22 cellular contexts compared by ENCODE assay signal in genomic region chr6:134850906-134851305, GRCh38.
DNase-seq lines count a peak whose midpoint lies in the region; ATAC-seq and TF ChIP-seq lines count a peak whose summit lies in the region.
"Had no signal": no experiment of that assay in that cellular context is flagged by ENCODE, and none has a peak within 500 bp of the region (broad histone marks: within the 10 kb centered on the region; RNA-seq: fewer than 3 reads in every experiment).

No MANE protein-coding gene starts in this region.

- intact Hi-C loops in activated CD4-positive, alpha-beta T cell treated with anti-CD3 and anti-CD28 coated beads, Interleukin-2, amount 10 ng/mL, durations not matched to agents 24 days and 14 days (cut with micrococcal nuclease) = no loop called here
- intact Hi-C loops in uterus (cut with DNase I; ENCODE audit: low total_unique reads) = no loop called here

- H3K4me1 Mint-ChIP-seq in activated CD4-positive, alpha-beta T cell treated with anti-CD3 and anti-CD28 coated beads, Interleukin-2, amount 10 ng/mL, durations not matched to agents 24 days and 14 days = no peaks in the 10 kb centered on the region
- no peaks in the 10 kb centered on the region for H3K4me1 Mint-ChIP-seq in activated CD4-positive, alpha-beta T cell treated with anti-CD3 and anti-CD28 coated beads, Interleukin-2, amount 10 ng/mL, durations not matched to agents 7 days and 5 days
- peaks cover 37% of the 10 kb centered on the region for H3K4me1 Mint-ChIP-seq in brain
- H3K4me1 Mint-ChIP-seq: central memory CD8-positive, alpha-beta T cell; IgD-negative memory B cell had no signal

- H3K9ac ChIP-seq in iPS-18a (ENCODE audit: low read length) = no peak overlapping the region

- no peak for ATAC-seq in GM18873 (IDR thresholded peaks at IDR 0.05; ENCODE audit: low FRiP score, unreplicated experiment)
- ATAC-seq: PC-3 had no signal

- no peak for TF ChIP-seq CTCF in brain (conservative IDR thresholded peaks at IDR 0.05)
- no peak for TF ChIP-seq CTCF in uterus (IDR thresholded peaks at IDR 0.05)

- TF ChIP-seq POLR2A in uterus (IDR thresholded peaks at IDR 0.05) = no peak

- no peak overlapping the region for H3K27ac ChIP-seq in iPS-18a (ENCODE audit: low read length)
- peak overlapping the region; percentile 21 to 49 for H3K27ac ChIP-seq in uterus
- H3K27ac ChIP-seq: adrenal gland, left ventricle myocardium inferior had no signal

- H3K9me3 ChIP-seq in iPS-18a (ENCODE audit: control insufficient read depth, low read depth, low read length) = no peaks in the 10 kb centered on the region
- no peaks in the 10 kb centered on the region for H3K9me3 ChIP-seq in uterus
- H3K9me3 ChIP-seq: adrenal gland, left ventricle myocardium inferior had no signal

- peak overlapping the region; percentile 17 for H3K4me3 ChIP-seq in iPS-18a (ENCODE audit: low read length)
- H3K4me3 ChIP-seq in uterus = no peak overlapping the region
- H3K4me3 ChIP-seq: adrenal gland, left ventricle myocardium inferior had no signal

- H3K27me3 Mint-ChIP-seq in activated CD4-positive, alpha-beta T cell treated with anti-CD3 and anti-CD28 coated beads, Interleukin-2, amount 10 ng/mL, durations not matched to agents 24 days and 14 days = peaks cover 13% of the 10 kb centered on the region
- peaks cover 6% of the 10 kb centered on the region for H3K27me3 Mint-ChIP-seq in activated CD4-positive, alpha-beta T cell treated with anti-CD3 and anti-CD28 coated beads, Interleukin-2, amount 10 ng/mL, durations not matched to agents 7 days and 5 days
- H3K27me3 Mint-ChIP-seq in brain = peaks cover 12% of the 10 kb centered on the region

- no peak for DNase-seq in activated CD4-positive, alpha-beta T cell treated with anti-CD3 and anti-CD28 coated beads, Interleukin-2, amount 10 ng/mL, durations not matched to agents 24 days and 14 days
- DNase-seq in activated CD4-positive, alpha-beta T cell treated with anti-CD3 and anti-CD28 coated beads, Interleukin-2, amount 10 ng/mL, durations not matched to agents 7 days and 5 days = no peak
- DNase-seq in uterus (peak in 1 of 2 donors; percentile 29), hepatic stellate cell (ENCODE audit: low spot score) (no peak)
- DNase-seq in stimulated activated CD4-positive, alpha-beta T cell treated with anti-CD3 and anti-CD28 coated beads, Interleukin-15, amount 100 ng/mL, for 24 hours = no peak
- DNase-seq: 8988T; activated CD4-positive, alpha-beta T cell treated with anti-CD3 and anti-CD28 coated beads, Interleukin-2, amount 50 U/mL, for 48 hours; activated effector memory CD4-positive, alpha-beta T cell treated with Interleukin-2 at 50 U/mL for 16 hours; adrenal gland; effector CD4-positive, alpha-beta T cell; EL; left ventricle myocardium inferior; NCI-H82; PC-3; stimulated activated CD4-positive, alpha-beta T cell treated with anti-CD3 and anti-CD28 coated beads, Interleukin-12 subunit alpha, Interleukin-12 subunit beta, amount 100 ng/mL, for 4 hours; stimulated activated CD8-positive, alpha-beta memory T cell treated with anti-CD3 and anti-CD28 coated beads, Interleukin-4, amount 100 ng/mL, for 48 hours; T-helper 1 cell had no signal

- POLR2A ChIA-PET in activated CD4-positive, alpha-beta T cell treated with anti-CD3 and anti-CD28 coated beads, Interleukin-2, amount 10 ng/mL, durations not matched to agents 7 days and 5 days (lab: Charles Lee) = no interaction called here

- H3K36me3 ChIP-seq in iPS-18a (ENCODE audit: control insufficient read depth, low read depth, low read length) = no peaks in the 10 kb centered on the region
- no peaks in the 10 kb centered on the region for H3K36me3 ChIP-seq in uterus
- H3K36me3 ChIP-seq: adrenal gland, left ventricle myocardium inferior had no signal

- H3K4me1 ChIP-seq in iPS-18a (ENCODE audit: control insufficient read depth, low read depth, low read length) (peaks cover 10% of the 10 kb centered on the region), uterus (no peaks in the 10 kb centered on the region)

- H3K4me3 Mint-ChIP-seq in activated CD4-positive, alpha-beta T cell treated with anti-CD3 and anti-CD28 coated beads, Interleukin-2, amount 10 ng/mL, durations not matched to agents 24 days and 14 days = no peak overlapping the region
- H3K4me3 Mint-ChIP-seq in activated CD4-positive, alpha-beta T cell treated with anti-CD3 and anti-CD28 coated beads, Interleukin-2, amount 10 ng/mL, durations not matched to agents 7 days and 5 days = no peak overlapping the region
- peak overlapping the region in 1 of 5 experiments; percentile 13 for H3K4me3 Mint-ChIP-seq in brain
- H3K4me3 Mint-ChIP-seq: central memory CD8-positive, alpha-beta T cell; IgD-negative memory B cell had no signal

- no peaks in the 10 kb centered on the region for H3K9me3 Mint-ChIP-seq in activated CD4-positive, alpha-beta T cell treated with anti-CD3 and anti-CD28 coated beads, Interleukin-2, amount 10 ng/mL, durations not matched to agents 24 days and 14 days
- H3K9me3 Mint-ChIP-seq in activated CD4-positive, alpha-beta T cell treated with anti-CD3 and anti-CD28 coated beads, Interleukin-2, amount 10 ng/mL, durations not matched to agents 7 days and 5 days = no peaks in the 10 kb centered on the region
- peaks cover 0 to 2% (median 0%) of the 10 kb centered on the region in 5 experiments for H3K9me3 Mint-ChIP-seq in brain
- H3K9me3 Mint-ChIP-seq: central memory CD8-positive, alpha-beta T cell; IgD-negative memory B cell had no signal

- H3K27me3 ChIP-seq in iPS-18a (ENCODE audit: control insufficient read depth, insufficient read depth, low read length) = no peaks in the 10 kb centered on the region
- H3K27me3 ChIP-seq in uterus = no peaks in the 10 kb centered on the region
- H3K27me3 ChIP-seq: adrenal gland had no signal

- peak overlapping the region; percentile 12 for H3K27ac Mint-ChIP-seq in activated CD4-positive, alpha-beta T cell treated with anti-CD3 and anti-CD28 coated beads, Interleukin-2, amount 10 ng/mL, durations not matched to agents 24 days and 14 days
- H3K27ac Mint-ChIP-seq in activated CD4-positive, alpha-beta T cell treated with anti-CD3 and anti-CD28 coated beads, Interleukin-2, amount 10 ng/mL, durations not matched to agents 7 days and 5 days = no peak overlapping the region
- H3K27ac Mint-ChIP-seq in brain = peak overlapping the region; percentile 33 to 85 (median 46)
- H3K27ac Mint-ChIP-seq: IgD-negative memory B cell had no signal

- CTCF ChIA-PET in activated CD4-positive, alpha-beta T cell treated with anti-CD3 and anti-CD28 coated beads, Interleukin-2, amount 10 ng/mL, durations not matched to agents 7 days and 5 days (lab: Charles Lee) = no interaction called here

- no peaks in the 10 kb centered on the region for H3K36me3 Mint-ChIP-seq in activated CD4-positive, alpha-beta T cell treated with anti-CD3 and anti-CD28 coated beads, Interleukin-2, amount 10 ng/mL, durations not matched to agents 24 days and 14 days (ENCODE audit: low read depth)
- no peaks in the 10 kb centered on the region for H3K36me3 Mint-ChIP-seq in activated CD4-positive, alpha-beta T cell treated with anti-CD3 and anti-CD28 coated beads, Interleukin-2, amount 10 ng/mL, durations not matched to agents 7 days and 5 days (ENCODE audit: low read depth)
- H3K36me3 Mint-ChIP-seq in brain = no peaks in the 10 kb centered on the region
- H3K36me3 Mint-ChIP-seq: IgD-negative memory B cell had no signal
